In genomic region chrY:21842090-21842489, GRCh38 we compare ENCODE assay signal across 28 cellular contexts. TPM values are rescaled to one million over a fixed set of nuclear protein-coding genes. Genes with fewer than 3 reads are reported as not detected.
"Had no signal": no experiment of that assay in that cellular context is flagged by ENCODE, and none has a peak within 500 bp of the region (broad histone marks: within the 10 kb centered on the region; RNA-seq: fewer than 3 reads in every experiment).

No MANE protein-coding gene starts in this region.

- H3K9me3 ChIP-seq: ascending aorta had no signal

- ATAC-seq: activated CD8-positive, alpha-beta T cell treated with anti-CD3 and anti-CD28 coated beads for 36 hours; activated naive CD8-positive, alpha-beta T cell treated with anti-CD3 and anti-CD28 coated beads, Interleukin-2, amount 50 U/mL, for 24 hours had no signal

- H3K36me3 ChIP-seq: ascending aorta, cardiac muscle cell had no signal

- H3K27ac ChIP-seq: ascending aorta, cardiac muscle cell, VCaP had no signal

- DNase-seq: activated B cell treated with CpG ODN at 0.5 μM for 24 hours; activated CD4-positive, alpha-beta memory T cell treated with anti-CD3 and anti-CD28 coated beads for 36 hours; activated CD4-positive, alpha-beta T cell treated with anti-CD3 and anti-CD28 coated beads for 4 hours; activated CD4-positive, alpha-beta T cell treated with anti-CD3 and anti-CD28 coated beads, Interleukin-2, amount 10 ng/mL, durations not matched to agents 24 days and 14 days; activated CD4-positive, alpha-beta T cell treated with anti-CD3 and anti-CD28 coated beads, Interleukin-2, amount 50 U/mL, for 1 hour; activated CD4-positive, alpha-beta T cell treated with anti-CD3 and anti-CD28 coated beads, Interleukin-2, amount 50 U/mL, for 4 hours; activated CD4-positive, CD25-positive, alpha-beta regulatory T cell treated with anti-CD3 and anti-CD28 coated beads, Interleukin-2, amount 50 U/mL, for 72 hours; activated CD8-positive, alpha-beta memory T cell treated with anti-CD3 and anti-CD28 coated beads, Interleukin-2, amount 50 U/mL, for 4 hours; activated CD8-positive, alpha-beta T cell treated with anti-CD3 and anti-CD28 coated beads for 36 hours; activated effector memory CD4-positive, alpha-beta T cell treated with Interleukin-2 at 50 U/mL for 16 hours; activated gamma-delta T cell; activated naive CD4-positive, alpha-beta T cell treated with anti-CD3 and anti-CD28 coated beads, Interleukin-2, amount 10 ng/mL, durations not matched to agents 7 days and 5 days; activated naive CD4-positive, alpha-beta T cell treated with Interleukin-2 at 50 U/mL for 16 hours; activated naive CD8-positive, alpha-beta T cell treated with anti-CD3 and anti-CD28 coated beads, Interleukin-2, amount 10 ng/mL, durations not matched to agents 7 days and 5 days; activated naive CD8-positive, alpha-beta T cell treated with anti-CD3 and anti-CD28 coated beads, Interleukin-2, amount 50 U/mL, for 24 hours; activated T-cell treated with anti-CD3 and anti-CD28 coated beads, Interleukin-2, amount 50 U/mL, for 24 hours; activated T-cell treated with anti-CD3 and anti-CD28 coated beads, Interleukin-2, amount 50 U/mL, for 48 hours; central memory CD4-positive, alpha-beta T cell; cerebellar nuclear complex; T-helper 1 cell; T-helper 2 cell; T-helper 9 cell had no signal

- H3K4me3 ChIP-seq: ascending aorta, cardiac muscle cell had no signal

- H3K27me3 ChIP-seq: ascending aorta, cardiac muscle cell had no signal

- H3K4me1 ChIP-seq: ascending aorta had no signal

RNA-seq across cellular contexts. Expression of gene RBMY1D, which starts 52.2 kb away (rescaled TPM):
- total RNA-seq: activated B cell treated with CpG ODN at 0.5 μM for 24 hours; activated CD4-positive, alpha-beta memory T cell treated with anti-CD3 and anti-CD28 coated beads for 36 hours; activated CD4-positive, alpha-beta T cell treated with anti-CD3 and anti-CD28 coated beads, Interleukin-2, amount 10 ng/mL, durations not matched to agents 24 days and 14 days; activated CD8-positive, alpha-beta memory T cell treated with anti-CD3 and anti-CD28 coated beads for 36 hours; activated CD8-positive, alpha-beta T cell treated with anti-CD3 and anti-CD28 coated beads for 36 hours; activated naive CD8-positive, alpha-beta T cell treated with anti-CD3 and anti-CD28 coated beads, Interleukin-2, amount 10 ng/mL, durations not matched to agents 7 days and 5 days; activated T-helper 2 cell treated with anti-CD3 and anti-CD28 coated beads, Interferon-gamma antibody, Interleukin-2, Interleukin-4, amounts not matched to agents 10 μg/mL and 5 μg/mL and 100 μg/mL, durations not matched to agents 14 hours and 24 hours and 36 hours; ascending aorta; bronchial epithelial cell; cardiac muscle cell had no signal
